In genomic region chr22:41561335-41561734, GRCh38 we compare ENCODE assay signal across 11 cellular contexts. TPM values are rescaled to one million over a fixed set of nuclear protein-coding genes. Genes with fewer than 3 reads are reported as not detected.
DNase-seq lines count a peak whose midpoint lies in the region; ATAC-seq, FAIRE-seq and TF ChIP-seq lines count a peak whose summit lies in the region.
"Had no signal": no experiment of that assay in that cellular context is flagged by ENCODE, and none has a peak within 500 bp of the region (broad histone marks: within the 10 kb centered on the region; RNA-seq: fewer than 3 reads in every experiment).

No MANE protein-coding gene starts in this region.

- intact Hi-C loops in esophagus squamous epithelium (cut with DNase I) = no loop called here

- WGBS in esophagus squamous epithelium, 2 donors = 55 to 56% methylated on average over 2 to 6 of the region's 10 CpGs
- WGBS in mesodermal cell (ENCODE audit: insufficient coverage in 2 of 2), 2 experiments = 34 to 50% methylated on average over 1 to 6 of the region's 10 CpGs

- peaks cover 0 to 46% (median 0%) of the 10 kb centered on the region in 4 donors for H3K27me3 ChIP-seq in esophagus squamous epithelium

- DNase-seq in NCI-H2227 (lab: John Stamatoyannopoulos, UW; ENCODE audit: unreplicated experiment) (peak; percentile 31), NCI-H2227 treated with DMSO at 0.1 percent for 48 hours (lab: John Stamatoyannopoulos, UW) (no peak), esophagus squamous epithelium (lab: John Stamatoyannopoulos, UW) (no peak), urothelium cell line (ENCODE audit: low spot score) (peak; percentile 45), SKM-1 (lab: John Stamatoyannopoulos, UW; ENCODE audit: unreplicated experiment) (no peak)
- DNase-seq in stimulated activated CD4-positive, alpha-beta T cell treated with anti-CD3 and anti-CD28 coated beads, Interleukin-4, amount 100 ng/mL, for 4 hours = no peak
- DNase-seq: NCI-H187 had no signal

- H3K27ac ChIP-seq in esophagus squamous epithelium = peak overlapping the region; percentile 56 to 91 (median 70)
- H3K27ac ChIP-seq in mesodermal cell (ENCODE audit: low read depth, low read length, severe bottlenecking) = peak overlapping the region; percentile 37

- H3K9me3 ChIP-seq in esophagus squamous epithelium (no peaks in the 10 kb centered on the region), mesodermal cell (ENCODE audit: control insufficient read depth, low read length) (no peaks in the 10 kb centered on the region)

- TF ChIP-seq CTCF in esophagus squamous epithelium (IDR thresholded peaks at IDR 0.05) = no peak

- H3K4me1 ChIP-seq in esophagus squamous epithelium (peaks cover 3 to 62% (median 13%) of the 10 kb centered on the region in 3 donors), mesodermal cell (ENCODE audit: control insufficient read depth, insufficient read depth, low read length, poor library complexity, severe bottlenecking) (peaks cover 38% of the 10 kb centered on the region)

- TF ChIP-seq POLR2A in esophagus squamous epithelium (IDR thresholded peaks at IDR 0.05) = no peak

- H3K4me3 ChIP-seq in esophagus squamous epithelium (peak overlapping the region in 3 of 4 donors; percentile 31 to 57 (median 37)), mesodermal cell (ENCODE audit: extremely low read depth, insufficient read depth, low read length, poor library complexity, severe bottlenecking) (peak overlapping the region; percentile 33)

- FAIRE-seq in urothelium cell line (lab: Jason Lieb, UNC) = peak; percentile 42
- FAIRE-seq: A204.1 had no signal

- H3K36me3 ChIP-seq in esophagus squamous epithelium = no peaks in the 10 kb centered on the region
- H3K36me3 ChIP-seq in mesodermal cell (ENCODE audit: control insufficient read depth, insufficient read depth, low read length) = no peaks in the 10 kb centered on the region

- no peak for ATAC-seq in GM21381 (IDR thresholded peaks at IDR 0.05; ENCODE audit: unreplicated experiment)

RNA-seq across cellular contexts. Expression of gene CSDC2, which starts 0.5 kb away (rescaled TPM):
- 1 to 10 TPM in 2 of 4 donors, under 1 TPM in 2; 0.19 to 2.7 (median 0.73) TPM for total RNA-seq in esophagus squamous epithelium
- polyA plus RNA-seq in mesodermal cell (2013, experiment 1 of 2) = 2.9 TPM
- 3.0 TPM for polyA plus RNA-seq in mesodermal cell (2013, experiment 2 of 2)
- total RNA-seq: T-helper 1 cell treated with Interleukin-12 subunit alpha and Interleukin-12 subunit beta and Interleukin-4 antibody, amounts not matched to agents 30 ng/mL and 1 ng/mL, for 36 hours had no signal

RNA-seq across cellular contexts. Expression of gene POLR3H, which starts 17.1 kb away (rescaled TPM):
- total RNA-seq in esophagus squamous epithelium = 10 to 100 TPM; 13.7 to 23.3 (median 16.1) TPM
- polyA plus RNA-seq in mesodermal cell (2013, experiment 1 of 2) = 13.3 TPM
- 14.7 TPM for polyA plus RNA-seq in mesodermal cell (2013, experiment 2 of 2)

RNA-seq across cellular contexts. Expression of gene PMM1, which starts 28.3 kb away (rescaled TPM):
- 10 to 100 TPM; 17.9 to 65.2 (median 49.5) TPM for total RNA-seq in esophagus squamous epithelium
- polyA plus RNA-seq in mesodermal cell (2013, experiment 1 of 2) = 31.0 TPM
- 31.7 TPM for polyA plus RNA-seq in mesodermal cell (2013, experiment 2 of 2)

RNA-seq across cellular contexts. Expression of gene DESI1, which starts 59.5 kb away (rescaled TPM):
- 10 to 100 TPM; 22.1 to 34.9 (median 28.4) TPM for total RNA-seq in esophagus squamous epithelium
- polyA plus RNA-seq in mesodermal cell (2013, experiment 1 of 2) = 26.3 TPM
- polyA plus RNA-seq in mesodermal cell (2013, experiment 2 of 2) = 25.5 TPM

RNA-seq across cellular contexts. Expression of gene XRCC6, which starts 59.8 kb away (rescaled TPM):
- total RNA-seq in esophagus squamous epithelium = 100 to 1,000 TPM; 161 to 295 (median 222) TPM
- 435 TPM for polyA plus RNA-seq in mesodermal cell (2013, experiment 1 of 2)
- polyA plus RNA-seq in mesodermal cell (2013, experiment 2 of 2) = 410 TPM

Comparison
In these comparisons a context has a peak if more than half of its experiments do, and no peak if none do; other contexts are left out.
1. DNase-seq: peak in NCI-H2227 (single experiment) and urothelium cell line (single experiment); none in NCI-H2227 treated with DMSO at 0.1 percent for 48 hours (single experiment), esophagus squamous epithelium (single experiment), SKM-1 (single experiment) and stimulated activated CD4-positive, alpha-beta T cell treated with anti-CD3 and anti-CD28 coated beads, Interleukin-4, amount 100 ng/mL, for 4 hours (0 of 2).